Comparison of ENCODE assay signal across 20 cellular contexts in the genomic region with DNA sequence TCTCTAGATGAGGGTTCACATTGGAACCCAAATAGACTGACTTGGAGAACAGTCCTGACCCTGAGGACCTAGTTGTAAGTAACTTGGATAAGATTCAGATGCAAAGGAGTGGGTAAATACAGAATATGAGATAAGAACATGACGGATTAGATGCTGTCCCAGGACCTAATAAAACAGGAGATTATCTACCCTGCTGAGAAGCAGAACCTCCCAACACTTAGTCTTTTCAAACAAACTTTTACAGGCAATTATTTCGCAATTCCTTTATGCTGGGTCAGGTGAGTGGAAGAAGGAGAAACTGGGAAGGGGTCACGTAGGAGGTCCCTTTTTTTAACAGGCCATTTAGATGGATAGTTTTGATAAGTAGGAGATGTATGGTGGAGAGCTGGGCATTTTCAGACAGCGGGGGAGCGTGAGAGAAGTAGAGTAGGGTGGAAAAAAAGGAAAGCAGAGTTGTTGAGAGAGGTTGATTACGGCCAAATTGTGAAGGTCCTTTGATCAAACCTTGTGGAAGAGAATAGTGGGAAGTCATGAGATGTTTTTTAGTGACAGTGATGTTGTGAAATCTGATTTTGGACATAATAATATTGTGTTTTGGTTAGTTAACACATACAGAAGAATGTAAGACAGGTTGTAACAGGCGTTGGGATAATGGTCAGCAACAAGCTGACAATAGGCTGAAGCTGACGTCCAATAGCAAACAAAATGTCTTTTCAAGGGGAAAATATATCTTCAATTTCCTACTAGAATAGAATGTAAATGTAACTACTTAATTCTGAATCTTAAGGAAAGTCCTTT. TPM values are rescaled to one million over a fixed set of nuclear protein-coding genes. Genes with fewer than 3 reads are reported as not detected.
"Had no signal": no experiment of that assay in that cellular context is flagged by ENCODE, and none has a peak within 500 bp of the region (broad histone marks: within the 10 kb centered on the region; RNA-seq: fewer than 3 reads in every experiment).

No MANE protein-coding gene starts in this region.

- H3K27ac ChIP-seq: cardiac muscle cell, esophagus squamous epithelium, lower lobe of right lung, pancreas, sigmoid colon, SK-N-MC, tibial artery, VCaP had no signal

- ATAC-seq: activated T-helper 17 cell treated with anti-CD3 and anti-CD28 coated beads, Interleukin-2, amount 50 U/mL, for 72 hours; lower lobe of right lung; stimulated activated memory B cell treated with anti-CD40 and anti-IgM and Interleukin-4, amounts not matched to agents 10 μg/mL and 1 μg/mL and 100 μg/mL, for 72 hours; T-cell had no signal

- DNase-seq: activated CD4-positive, alpha-beta T cell treated with anti-CD3 and anti-CD28 coated beads for 1 hour; activated CD4-positive, alpha-beta T cell treated with anti-CD3 and anti-CD28 coated beads, Interleukin-2, amount 50 U/mL, for 48 hours; activated naive CD4-positive, alpha-beta T cell treated with Interleukin-2 at 50 U/mL for 16 hours; esophagus squamous epithelium; foreskin fibroblast; lower lobe of right lung; midbrain; naive B cell; pancreas; sigmoid colon; T-cell; T1000; tibial artery had no signal

- H3K27me3 Mint-ChIP-seq: activated T-helper 17 cell treated with anti-CD3 and anti-CD28 coated beads, Interleukin-2, amount 50 U/mL, for 72 hours; naive B cell; stimulated activated memory B cell treated with anti-CD40 and anti-IgM and Interleukin-4, amounts not matched to agents 10 μg/mL and 1 μg/mL and 100 μg/mL, for 72 hours; T-cell had no signal

- H3K36me3 ChIP-seq: cardiac muscle cell, lower lobe of right lung, pancreas, sigmoid colon, tibial artery had no signal

- H3K9me3 ChIP-seq: esophagus squamous epithelium, lower lobe of right lung, pancreas, sigmoid colon, tibial artery had no signal

- H3K27me3 ChIP-seq: cardiac muscle cell, esophagus squamous epithelium, pancreas, sigmoid colon, tibial artery had no signal

- H3K4me1 Mint-ChIP-seq: activated T-helper 17 cell treated with anti-CD3 and anti-CD28 coated beads, Interleukin-2, amount 50 U/mL, for 72 hours; naive B cell; stimulated activated memory B cell treated with anti-CD40 and anti-IgM and Interleukin-4, amounts not matched to agents 10 μg/mL and 1 μg/mL and 100 μg/mL, for 72 hours; T-cell had no signal

- FAIRE-seq: astrocyte, endometrium, pancreas had no signal

- H3K4me3 Mint-ChIP-seq: activated T-helper 17 cell treated with anti-CD3 and anti-CD28 coated beads, Interleukin-2, amount 50 U/mL, for 72 hours; naive B cell; stimulated activated memory B cell treated with anti-CD40 and anti-IgM and Interleukin-4, amounts not matched to agents 10 μg/mL and 1 μg/mL and 100 μg/mL, for 72 hours; T-cell had no signal

- H3K27ac Mint-ChIP-seq: activated T-helper 17 cell treated with anti-CD3 and anti-CD28 coated beads, Interleukin-2, amount 50 U/mL, for 72 hours; naive B cell; stimulated activated memory B cell treated with anti-CD40 and anti-IgM and Interleukin-4, amounts not matched to agents 10 μg/mL and 1 μg/mL and 100 μg/mL, for 72 hours; T-cell had no signal

- H3K36me3 Mint-ChIP-seq: naive B cell; stimulated activated memory B cell treated with anti-CD40 and anti-IgM and Interleukin-4, amounts not matched to agents 10 μg/mL and 1 μg/mL and 100 μg/mL, for 72 hours; T-cell had no signal

- H3K4me3 ChIP-seq: cardiac muscle cell, esophagus squamous epithelium, lower lobe of right lung, pancreas, sigmoid colon, SK-N-MC, tibial artery had no signal

- H3K4me1 ChIP-seq: lower lobe of right lung, pancreas, sigmoid colon, tibial artery had no signal

RNA-seq across cellular contexts. Expression of a gene that starts 32.8 kb away (rescaled TPM):
- total RNA-seq: activated T-helper 17 cell treated with anti-CD3 and anti-CD28 coated beads, Interleukin-2, amount 50 U/mL, for 72 hours had no signal
- polyA plus RNA-seq: cardiac muscle cell had no signal
